ENCODE assay signal across 15 cellular contexts in genomic region chr11:61761440-61762163, GRCh38. TPM values are rescaled to one million over a fixed set of nuclear protein-coding genes. Genes with fewer than 3 reads are reported as not detected.
DNase-seq lines count a peak whose midpoint lies in the region; ATAC-seq and TF ChIP-seq lines count a peak whose summit lies in the region.
"Had no signal": no experiment of that assay in that cellular context is flagged by ENCODE, and none has a peak within 500 bp of the region (broad histone marks: within the 10 kb centered on the region; RNA-seq: fewer than 3 reads in every experiment).

No MANE protein-coding gene starts in this region.

- H4K8ac ChIP-seq in neuronal stem cell (ENCODE audit: low read depth, low read length): peak overlapping the region; percentile 43

- no peak overlapping the region for H3K4me3 Mint-ChIP-seq in endothelial cell (ENCODE audit: unreplicated experiment)

- H3K9me3 Mint-ChIP-seq in endothelial cell (ENCODE audit: unreplicated experiment): no peaks in the 10 kb centered on the region

- no CpG with 5 or more reads among the region's 10 CpGs for WGBS in neuronal stem cell (ENCODE audit: extremely low coverage in 2 of 2, insufficient read length in 2 of 2, insufficient replicate concordance in 1 of 2), 2 donors

- no peak overlapping the region for H3K27ac ChIP-seq in neuronal stem cell (replicated peaks; ENCODE audit: low read length)
- H3K27ac ChIP-seq: BLaER1, KMS-11 had no signal

- peaks cover 77% of the 10 kb centered on the region for H3K4me1 ChIP-seq in NT2/D1 (ENCODE audit: insufficient read depth, insufficient read length)
- peaks cover 4 to 36% of the 10 kb centered on the region in 2 donors for H3K4me1 ChIP-seq in neuronal stem cell (ENCODE audit: control insufficient read depth in 2 of 2, insufficient read depth in 1 of 2, low read depth in 1 of 2, low read length in 2 of 2)

- no peaks in the 10 kb centered on the region for H3K27me3 ChIP-seq in NT2/D1 (ENCODE audit: insufficient read depth, insufficient read length)
- no peaks in the 10 kb centered on the region for H3K27me3 ChIP-seq in neuronal stem cell (ENCODE audit: control insufficient read depth in 3 of 3, insufficient read depth in 3 of 3, low read depth in 1 of 3, low read length in 3 of 3)
- H3K27me3 ChIP-seq: BLaER1 had no signal

- peak overlapping the region; percentile 38 for H3K4ac ChIP-seq in neuronal stem cell (ENCODE audit: low read length)

- peak overlapping the region; percentile 82 for H3K14ac ChIP-seq in neuronal stem cell (ENCODE audit: low read length)

- peak overlapping the region; percentile 24 for H2BK12ac ChIP-seq in neuronal stem cell (ENCODE audit: low read length)

- peak overlapping the region; percentile 57 for H3K9ac ChIP-seq in NT2/D1 (ENCODE audit: insufficient read length, low read depth)
- H3K9ac ChIP-seq in neuronal stem cell (ENCODE audit: low read depth, low read length, poor library complexity): no peak overlapping the region
- H3K9ac ChIP-seq: BLaER1, KMS-11, SK-N-SH had no signal

- peak overlapping the region; percentile 37 for H3K27ac Mint-ChIP-seq in endothelial cell (ENCODE audit: unreplicated experiment)

- H2BK15ac ChIP-seq in neuronal stem cell (ENCODE audit: low read length): peak overlapping the region; percentile 78

- peak overlapping the region; percentile 79 for H2AK5ac ChIP-seq in neuronal stem cell (ENCODE audit: low read depth, low read length)

- H3K4me3 ChIP-seq in NT2/D1 (ENCODE audit: insufficient read length, low read depth): no peak overlapping the region
- H3K4me3 ChIP-seq in neuronal stem cell (ENCODE audit: low read length in 2 of 2): no peak overlapping the region
- H3K4me3 ChIP-seq: BLaER1 had no signal

- no peaks in the 10 kb centered on the region for H3K9me3 ChIP-seq in NT2/D1 (ENCODE audit: insufficient read depth, low read length)
- H3K9me3 ChIP-seq in neuronal stem cell (replicated peaks in 1 of 2; ENCODE audit: control insufficient read depth in 2 of 2, insufficient read depth in 1 of 2, low read depth in 1 of 2, low read length in 2 of 2): peaks cover 0 to 3% of the 10 kb centered on the region in 2 donors
- H3K9me3 ChIP-seq: BLaER1, SK-N-SH had no signal

- TF ChIP-seq CTCF in endothelial cell (IDR thresholded peaks at IDR 0.05; ENCODE audit: unreplicated experiment) (no peak), GM20000 (IDR thresholded peaks at IDR 0.05; ENCODE audit: extremely low read depth, missing control alignments) (no peak)

- H3K79me1 ChIP-seq in neuronal stem cell (ENCODE audit: low read depth, low read length): peaks cover 5% of the 10 kb centered on the region

- peaks cover under 1% of the 10 kb centered on the region for H3K4me1 Mint-ChIP-seq in endothelial cell (ENCODE audit: unreplicated experiment)

- no peak overlapping the region for H2BK120ac ChIP-seq in neuronal stem cell (ENCODE audit: low read depth, low read length)

- H2BK5ac ChIP-seq in neuronal stem cell (ENCODE audit: low read length): peak overlapping the region; percentile 85

- no peak overlapping the region for H4K91ac ChIP-seq in neuronal stem cell (ENCODE audit: low read depth, low read length, poor library complexity)

- no peak for DNase-seq in NT2/D1 (ENCODE audit: low read depth, low spot score)
- DNase-seq in endothelial cell (ENCODE audit: low spot score): no peak
- DNase-seq in neuronal stem cell (ENCODE audit: low spot score): no peak
- no peak for DNase-seq in NCI-H2081 (lab: John Stamatoyannopoulos, UW)
- DNase-seq in GM20000 (ENCODE audit: low spot score): no peak
- no peak for DNase-seq in medulla oblongata (ENCODE audit: extremely low spot score)
- DNase-seq: DMS 273 treated with DMSO at 0.1 percent for 48 hours, NCI-H1092 treated with DMSO at 0.1 percent for 48 hours, NCI-H187, NCI-H446 treated with DMSO at 0.1 percent for 48 hours, NCI-H748 treated with DMSO at 0.1 percent for 48 hours, SK-N-SH had no signal

- no peak for ATAC-seq in GM19328 (IDR thresholded peaks at IDR 0.05; ENCODE audit: unreplicated experiment)

- H3K23ac ChIP-seq in neuronal stem cell (ENCODE audit: low read depth, low read length, poor library complexity): no peak overlapping the region

- H3K18ac ChIP-seq in neuronal stem cell (ENCODE audit: low read length): peak overlapping the region; percentile 70

- H2AFZ ChIP-seq in neuronal stem cell (ENCODE audit: low read length): no peak overlapping the region

- no peaks in the 10 kb centered on the region for H3K36me3 Mint-ChIP-seq in endothelial cell (ENCODE audit: low read depth, unreplicated experiment)

- H3K36me3 ChIP-seq in NT2/D1 (ENCODE audit: insufficient read depth, insufficient read length, low read length) (peaks cover 24% of the 10 kb centered on the region), neuronal stem cell (replicated peaks in 1 of 2; ENCODE audit: control insufficient read depth in 2 of 2, insufficient read depth in 2 of 2, low read length in 2 of 2) (no peaks in the 10 kb centered on the region)
- H3K36me3 ChIP-seq: BLaER1 had no signal

- H3K27me3 Mint-ChIP-seq in endothelial cell (ENCODE audit: unreplicated experiment): peaks cover 17% of the 10 kb centered on the region

- H3K4me2 ChIP-seq in neuronal stem cell (ENCODE audit: insufficient read depth, low read length, poor library complexity, severe bottlenecking): no peak overlapping the region
- H3K4me2 ChIP-seq: BLaER1, KMS-11, SK-N-SH had no signal

RNA-seq across cellular contexts. Expression of gene MYRF, which starts 9.2 kb away (rescaled TPM):
- total RNA-seq in endothelial cell (ENCODE audit: unreplicated experiment): 1.5 TPM
- 5.7 TPM for polyA plus RNA-seq in neuronal stem cell (2013, experiment 1 of 2)
- polyA plus RNA-seq in neuronal stem cell (2013, experiment 2 of 2): 6.0 TPM

RNA-seq across cellular contexts. Expression of gene TMEM258, which starts 30.8 kb away (rescaled TPM):
- total RNA-seq in endothelial cell (ENCODE audit: unreplicated experiment): 125 TPM
- polyA plus RNA-seq in neuronal stem cell (2013, experiment 1 of 2): 258 TPM
- 242 TPM for polyA plus RNA-seq in neuronal stem cell (2013, experiment 2 of 2)

RNA-seq across cellular contexts. Expression of gene FEN1, which starts 31.1 kb away (rescaled TPM):
- total RNA-seq in endothelial cell (ENCODE audit: unreplicated experiment): 22.0 TPM
- 30.6 TPM for polyA plus RNA-seq in neuronal stem cell (2013, experiment 1 of 2)
- 31.0 TPM for polyA plus RNA-seq in neuronal stem cell (2013, experiment 2 of 2)

RNA-seq across cellular contexts. Expression of gene FADS1, which starts 55.2 kb away (rescaled TPM):
- total RNA-seq in endothelial cell (ENCODE audit: unreplicated experiment): 102 TPM
- polyA plus RNA-seq in neuronal stem cell (2013, experiment 1 of 2): 171 TPM
- polyA plus RNA-seq in neuronal stem cell (2013, experiment 2 of 2): 174 TPM
